Comparison of ENCODE assay signal across 35 cellular contexts in genomic region chr12:119627686-119628085, GRCh38. TPM values are rescaled to one million over a fixed set of nuclear protein-coding genes. Genes with fewer than 3 reads are reported as not detected.
"Had no signal": no experiment of that assay in that cellular context is flagged by ENCODE, and none has a peak within 500 bp of the region (broad histone marks: within the 10 kb centered on the region; RNA-seq: fewer than 3 reads in every experiment).

No MANE protein-coding gene starts in this region.

- FAIRE-seq: astrocyte, RCC 7860 had no signal

- H3K4me1 ChIP-seq: body of pancreas, breast epithelium had no signal

- H3K4me3 ChIP-seq: adrenal gland, body of pancreas, breast epithelium, PC-9 had no signal

- H3K4me2 ChIP-seq: PC-9 had no signal

- H3K36me3 ChIP-seq: adrenal gland, breast epithelium had no signal

- H2AFZ ChIP-seq: PC-9 had no signal

- DNase-seq: activated B cell treated with CpG ODN at 0.5 μM for 24 hours; activated CD4-positive, alpha-beta memory T cell treated with anti-CD3 and anti-CD28 coated beads for 36 hours; activated CD4-positive, alpha-beta T cell treated with anti-CD3 and anti-CD28 coated beads for 4 hours; activated CD4-positive, alpha-beta T cell treated with anti-CD3 and anti-CD28 coated beads, Interleukin-2, amount 50 U/mL, for 1 hour; activated CD4-positive, CD25-positive, alpha-beta regulatory T cell treated with anti-CD3 and anti-CD28 coated beads, Interleukin-2, amount 50 U/mL, for 72 hours; activated CD8-positive, alpha-beta memory T cell treated with anti-CD3 and anti-CD28 coated beads, Interleukin-2, amount 50 U/mL, for 4 hours; activated gamma-delta T cell treated with Interleukin-2 at 50 U/mL for 16 hours; activated naive CD4-positive, alpha-beta T cell treated with anti-CD3 and anti-CD28 coated beads for 36 hours; activated T-cell treated with anti-CD3 and anti-CD28 coated beads for 4 hours; activated T-cell treated with anti-CD3 and anti-CD28 coated beads, Interleukin-2, amount 50 U/mL, for 4 hours; body of pancreas; NCI-H1092 treated with DMSO at 0.1 percent for 48 hours; NCI-H1417; NCI-H146; NCI-H187 treated with DMSO at 0.1 percent for 48 hours; NCI-H2081; NCI-H226; NCI-H526; NCI-H748 treated with DMSO at 0.1 percent for 48 hours; PC-9; SIG-M5; T-cell; T-helper 17 cell had no signal

- H3K27me3 ChIP-seq: adrenal gland, body of pancreas, breast epithelium had no signal

- ATAC-seq: activated naive CD4-positive, alpha-beta T cell treated with anti-CD3 and anti-CD28 coated beads, Interleukin-2, amount 50 U/mL, for 72 hours; activated T-cell treated with anti-CD3 and anti-CD28 coated beads, Interleukin-2, amount 50 U/mL, for 4 hours; body of pancreas; Right ventricle myocardium inferior; SK-N-SH treated with all-trans-retinoic acid at 6 μM for 48 hours; T-cell; T-helper 17 cell had no signal

- H3K27ac ChIP-seq: adrenal gland, body of pancreas, breast epithelium, PC-9, RWPE1, VCaP had no signal

- H3K9me3 ChIP-seq: adrenal gland, body of pancreas, breast epithelium had no signal

RNA-seq across cellular contexts. Expression of gene TMEM233, which starts 34.1 kb away (rescaled TPM):
- total RNA-seq: activated B cell treated with CpG ODN at 0.5 μM for 24 hours; activated CD4-positive, alpha-beta memory T cell treated with anti-CD3 and anti-CD28 coated beads for 36 hours; activated naive CD4-positive, alpha-beta T cell treated with anti-CD3 and anti-CD28 coated beads for 36 hours; activated naive CD4-positive, alpha-beta T cell treated with anti-CD3 and anti-CD28 coated beads, Interleukin-2, amount 50 U/mL, for 72 hours; activated T-cell treated with anti-CD3 and anti-CD28 coated beads, Interleukin-2, amount 50 U/mL, for 4 hours; activated T-helper 1 cell treated with anti-CD3 and anti-CD28 coated beads, Interleukin-12 subunit alpha, Interleukin-12 subunit beta, Interleukin-2, Interleukin-4 antibody, amounts not matched to agents 30 ng/mL and 10 ng/mL and 1 ng/mL, durations not matched to agents 14 hours and 24 hours and 36 hours; astrocyte; M059J; OCI-LY7; PC-9; T-cell; T-helper 17 cell had no signal
